In genomic region chr1:1471389-1472045, GRCh38 we compare ENCODE assay signal across 8 cellular contexts. TPM values are rescaled to one million over a fixed set of nuclear protein-coding genes. Genes with fewer than 3 reads are reported as not detected.
DNase-seq lines count a peak whose midpoint lies in the region; ATAC-seq lines count a peak whose summit lies in the region.

Gene ATAD3B (plus strand): TSS chr1:1471765. CDS start chr1:1471885, 120 bp downstream.

- H3K9me3 Mint-ChIP-seq in activated naive CD4-positive, alpha-beta T cell treated with anti-CD3 and anti-CD28 coated beads, Interleukin-2, amount 50 U/mL, for 72 hours = no peaks in the 10 kb centered on the region

- H3K27ac ChIP-seq in temporal lobe (ENCODE audit: low read depth, low read length) = peak within 1 kb of the TSS; percentile 75

- peak within 1 kb of the TSS; percentile 97 for H3K4me3 ChIP-seq in GM08714 (ENCODE audit: low read length)

- H3K36me3 Mint-ChIP-seq in activated naive CD4-positive, alpha-beta T cell treated with anti-CD3 and anti-CD28 coated beads, Interleukin-2, amount 50 U/mL, for 72 hours = peaks cover 0 to 7% of the 10 kb centered on the region in 2 donors

- DNase-seq in NCI-H1092 (lab: John Stamatoyannopoulos, UW) (peak; percentile 81), SKM-1 (lab: John Stamatoyannopoulos, UW; ENCODE audit: unreplicated experiment) (peak; percentile 87), glomerular endothelial cell (ENCODE audit: extremely low read depth, low read depth, low spot score) (no peak), occipital lobe (lab: John Stamatoyannopoulos, UW) (peak; percentile 92)
- peak; percentile 91 to 93 for DNase-seq in activated naive CD4-positive, alpha-beta T cell treated with anti-CD3 and anti-CD28 coated beads, Interleukin-2, amount 50 U/mL, for 72 hours (ENCODE audit: low spot score in 2 of 2)

- peak; percentile 83 for ATAC-seq in HG02588 (IDR thresholded peaks at IDR 0.05; ENCODE audit: unreplicated experiment)
- ATAC-seq in activated naive CD4-positive, alpha-beta T cell treated with anti-CD3 and anti-CD28 coated beads, Interleukin-2, amount 50 U/mL, for 72 hours = peak; percentile 99

- peak within 1 kb of the TSS; percentile 73 to 84 for H3K27ac Mint-ChIP-seq in activated naive CD4-positive, alpha-beta T cell treated with anti-CD3 and anti-CD28 coated beads, Interleukin-2, amount 50 U/mL, for 72 hours

RNA-seq across cellular contexts. Expression of gene ATAD3B, which starts in this region (rescaled TPM):
- 10 to 100 TPM; 30.1 to 33.1 TPM for total RNA-seq in activated naive CD4-positive, alpha-beta T cell treated with anti-CD3 and anti-CD28 coated beads, Interleukin-2, amount 50 U/mL, for 72 hours
- 22.6 and 37.5 TPM in 2 replicates for total RNA-seq in glomerular endothelial cell
- 11.7 TPM for total RNA-seq in occipital lobe
- total RNA-seq in temporal lobe = 10.8 TPM
